In genomic region chr3:15768421-15769255, GRCh38 we compare ENCODE assay signal across 8 cellular contexts. TPM values are rescaled to one million over a fixed set of nuclear protein-coding genes. Genes with fewer than 3 reads are reported as not detected.
A peak's percentile ranks its signal among the peaks of the same experiment; 100 is the strongest.
DNase-seq lines count a peak whose midpoint lies in the region; ATAC-seq and TF ChIP-seq lines count a peak whose summit lies in the region.

No MANE protein-coding gene starts in this region.

- peak; percentile 93 for ATAC-seq in activated CD4-positive, alpha-beta T cell treated with anti-CD3 and anti-CD28 coated beads for 36 hours

- intact Hi-C loops in activated CD4-positive, alpha-beta T cell treated with anti-CD3 and anti-CD28 coated beads for 36 hours (cut with DNase I, micrococcal nuclease): loop anchor here (1.0 to 2.0 kb wide), 3 partner anchors 22 to 30 kb away; partner anchors contain the start of gene ANKRD28 (in 1 of the 2)

- no peaks in the 10 kb centered on the region for H3K27me3 ChIP-seq in brain microvascular endothelial cell (replicated peaks)

- peaks cover 26% of the 10 kb centered on the region for H3K36me3 Mint-ChIP-seq in activated CD4-positive, alpha-beta T cell treated with anti-CD3 and anti-CD28 coated beads for 36 hours (ENCODE audit: low read depth)
- peaks cover 58% of the 10 kb centered on the region for H3K36me3 Mint-ChIP-seq in HFFc6 (ENCODE audit: low read depth)

- peaks cover 6% of the 10 kb centered on the region for H3K36me3 ChIP-seq in brain microvascular endothelial cell (replicated peaks)
- H3K36me3 ChIP-seq in mesodermal cell (ENCODE audit: control insufficient read depth, insufficient read depth, low read length): peaks cover 5% of the 10 kb centered on the region

- no peaks in the 10 kb centered on the region for H3K9me3 Mint-ChIP-seq in activated CD4-positive, alpha-beta T cell treated with anti-CD3 and anti-CD28 coated beads for 36 hours (ENCODE audit: low read depth)
- no peaks in the 10 kb centered on the region for H3K9me3 Mint-ChIP-seq in HFFc6

- H3K9me3 ChIP-seq in mesodermal cell (ENCODE audit: control insufficient read depth, low read length): no peaks in the 10 kb centered on the region

- in situ Hi-C loops in brain microvascular endothelial cell (cut with HindIII; ENCODE audit: low pct_ligation_motif_present, low sequenced_read_pairs): no loop called here

- H3K4me1 ChIP-seq in mesodermal cell (ENCODE audit: control insufficient read depth, insufficient read depth, low read length, poor library complexity, severe bottlenecking): peaks cover 7% of the 10 kb centered on the region

- H3K4me3 ChIP-seq in NB4 (ENCODE audit: low read depth, low read length) (no peak overlapping the region), brain microvascular endothelial cell (ENCODE audit: low read depth, low read length) (no peak overlapping the region), mesodermal cell (ENCODE audit: extremely low read depth, insufficient read depth, low read length, poor library complexity, severe bottlenecking) (no peak overlapping the region)

- no peak for TF ChIP-seq POLR2A in NB4 (IDR thresholded peaks at IDR 0.05; ENCODE audit: extremely low read depth, insufficient read length)

- TF ChIP-seq CTCF in HFFc6 (IDR thresholded peaks at IDR 0.05) (no peak), NB4 (IDR thresholded peaks at IDR 0.05; ENCODE audit: low read depth, low read length) (no peak), brain microvascular endothelial cell (IDR thresholded peaks at IDR 0.05; ENCODE audit: low read depth, low read length, missing control alignments) (no peak)

- no peak overlapping the region for H3K4me3 Mint-ChIP-seq in activated CD4-positive, alpha-beta T cell treated with anti-CD3 and anti-CD28 coated beads for 36 hours
- peak overlapping the region; percentile 55 for H3K4me3 Mint-ChIP-seq in HFFc6

- no peaks in the 10 kb centered on the region for H3K27me3 Mint-ChIP-seq in activated CD4-positive, alpha-beta T cell treated with anti-CD3 and anti-CD28 coated beads for 36 hours
- H3K27me3 Mint-ChIP-seq in HFFc6 (ENCODE audit: insufficient read depth): no peaks in the 10 kb centered on the region

- H3K27ac ChIP-seq in brain microvascular endothelial cell (peak overlapping the region; percentile 72), mesodermal cell (ENCODE audit: low read depth, low read length, severe bottlenecking) (peak overlapping the region; percentile 86)

- no peak for DNase-seq in activated CD4-positive, alpha-beta T cell treated with anti-CD3 and anti-CD28 coated beads for 36 hours
- no peak for DNase-seq in activated CD4-positive, alpha-beta T cell treated with anti-CD3 and anti-CD28 coated beads for 4 hours
- DNase-seq in HFFc6 (peak; percentile 95), NB4 (ENCODE audit: low read depth) (peak; percentile 70), brain microvascular endothelial cell (peak; percentile 89), NCI-H82 treated with DMSO at 0.1 percent for 48 hours (lab: John Stamatoyannopoulos, UW; ENCODE audit: unreplicated experiment) (no peak), germinal center (ENCODE audit: low spot score) (no peak)

- WGBS in mesodermal cell (ENCODE audit: insufficient coverage in 2 of 2), 2 experiments: 80 to 100% methylated on average over 1 of the region's 5 CpGs

- POLR2A ChIA-PET in activated CD4-positive, alpha-beta T cell treated with anti-CD3 and anti-CD28 coated beads for 36 hours (lab: Charles Lee): interaction anchor here (0.5 to 0.9 kb wide), 3 partner anchors 167 to 532 kb away, joined by 3 read pairs; partner anchors contain the start of genes BTD and HACL1

- H3K4me1 Mint-ChIP-seq in activated CD4-positive, alpha-beta T cell treated with anti-CD3 and anti-CD28 coated beads for 36 hours: peaks cover 42% of the 10 kb centered on the region
- H3K4me1 Mint-ChIP-seq in HFFc6 (ENCODE audit: low read depth): peaks cover 71% of the 10 kb centered on the region

- H3K27ac Mint-ChIP-seq in activated CD4-positive, alpha-beta T cell treated with anti-CD3 and anti-CD28 coated beads for 36 hours: peak overlapping the region; percentile 82
- H3K27ac Mint-ChIP-seq in HFFc6: peak overlapping the region; percentile 87

- CTCF ChIA-PET in activated CD4-positive, alpha-beta T cell treated with anti-CD3 and anti-CD28 coated beads for 36 hours (lab: Charles Lee): interaction anchor here (1.0 to 2.5 kb wide), 4 partner anchors 10 to 44 kb away, joined by 4 to 12 read pairs (median 5); no protein-coding TSS in a partner anchor

RNA-seq across cellular contexts. Expression of gene ANKRD28, which starts 29.1 kb away (rescaled TPM):
- 10 to 100 TPM; 27.3 to 28.4 TPM for total RNA-seq in activated CD4-positive, alpha-beta T cell treated with anti-CD3 and anti-CD28 coated beads for 36 hours
- 10 to 100 TPM; 80.4 to 96.3 (median 90.4) TPM for total RNA-seq in HFFc6 (2021; fragmentation: NEBNext Ultra II Directional; extraction: Animal tissue kit (Norgen Biotek cat#: 25700))
- 16.7 TPM for polyA plus RNA-seq in mesodermal cell (2013, experiment 1 of 2)
- 18.6 TPM for polyA plus RNA-seq in mesodermal cell (2013, experiment 2 of 2)

Comparison
In these comparisons a context has a peak if more than half of its experiments do, and no peak if none do; other contexts are left out.
1. DNase-seq: peak in HFFc6 (single experiment), NB4 (single experiment) and brain microvascular endothelial cell (single experiment); none in activated CD4-positive, alpha-beta T cell treated with anti-CD3 and anti-CD28 coated beads for 36 hours (single experiment), activated CD4-positive, alpha-beta T cell treated with anti-CD3 and anti-CD28 coated beads for 4 hours (0 of 2), NCI-H82 treated with DMSO at 0.1 percent for 48 hours (single experiment) and germinal center (single experiment).